In the genomic region with DNA sequence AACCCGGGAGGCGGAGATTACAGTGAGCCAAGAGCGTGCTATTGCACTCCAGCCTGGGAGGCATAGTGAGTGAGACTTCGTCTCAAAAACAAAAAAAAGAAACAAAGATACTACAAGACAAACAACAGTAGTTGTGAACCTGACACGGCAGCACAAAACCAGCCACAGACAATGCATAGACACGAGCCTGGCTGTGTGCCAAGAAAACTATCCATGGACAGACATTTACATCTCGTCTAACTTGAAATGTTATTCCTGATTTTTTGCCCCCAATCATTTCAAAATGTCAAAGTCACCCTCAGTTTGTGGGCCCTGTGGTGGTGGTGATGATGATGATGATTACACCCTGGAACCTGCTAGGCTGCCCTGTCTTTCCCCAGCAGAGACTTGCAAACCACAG, we compare ENCODE assay signal across 17 cellular contexts. TPM values are rescaled to one million over a fixed set of nuclear protein-coding genes. Genes with fewer than 3 reads are reported as not detected.
DNase-seq lines count a peak whose midpoint lies in the region; ATAC-seq, FAIRE-seq and TF ChIP-seq lines count a peak whose summit lies in the region.
"Had no signal": no experiment of that assay in that cellular context is flagged by ENCODE, and none has a peak within 500 bp of the region (broad histone marks: within the 10 kb centered on the region; RNA-seq: fewer than 3 reads in every experiment).

No MANE protein-coding gene starts in this region.

- BruUV-seq in K562 (replicated peaks; lab: Mats Ljungman, UMichigan), result no TSS peak

- H3K27me3 Mint-ChIP-seq in stimulated activated naive CD8-positive, alpha-beta T cell treated with anti-CD3 and anti-CD28 coated beads, Interleukin-15, Interleukin-2, amounts not matched to agents 100 ng/mL and 50 ng/mL, for 24 hours, result no peaks in the 10 kb centered on the region
- no peaks in the 10 kb centered on the region for H3K27me3 Mint-ChIP-seq in CD14-positive monocyte (ENCODE audit: low read depth in 3 of 3)
- H3K27me3 Mint-ChIP-seq: progenitor cell of endocrine pancreas; stimulated activated naive CD8-positive, alpha-beta T cell treated with anti-CD3 and anti-CD28 coated beads, Interleukin-15, amount 100 ng/mL, for 72 hours had no signal

- H3K27ac ChIP-seq in K562 (ENCODE audit: extremely low read depth, low read depth, low read length), result no peak overlapping the region
- peak overlapping the region; percentile 94 for H3K27ac ChIP-seq in neutrophil
- H3K27ac ChIP-seq in pancreas, result no peak overlapping the region
- H3K27ac ChIP-seq: VCaP had no signal

- no peak for TF ChIP-seq RAD21 in K562 (CRISPR knock-in tag; conservative IDR thresholded peaks at IDR 0.05 in 1 of 2, IDR thresholded peaks at IDR 0.05 in 1 of 2)

- H3K27me3 ChIP-seq in K562 (ENCODE audit: control insufficient read depth in 2 of 2, insufficient read depth in 2 of 2, low read length in 2 of 2), result no peaks in the 10 kb centered on the region
- no peaks in the 10 kb centered on the region for H3K27me3 ChIP-seq in neutrophil
- no peaks in the 10 kb centered on the region for H3K27me3 ChIP-seq in pancreas

- H3K9me3 ChIP-seq in K562 (replicated peaks; ENCODE audit: control insufficient read depth, insufficient read depth, low read depth, low read length) (no peaks in the 10 kb centered on the region), neutrophil (no peaks in the 10 kb centered on the region), pancreas (no peaks in the 10 kb centered on the region)

- POLR2A ChIA-PET in K562 (lab: Yijun Ruan, JAX), result interaction anchor here (0.6 to 10.7 kb wide), 2 partner anchors 12 to 24 kb away, joined by 5 to 221 read pairs; partner anchors contain the start of gene ZBTB48

- H3K9me1 ChIP-seq in K562 (ENCODE audit: control insufficient read depth, insufficient read depth, low read length), result peaks cover 26% of the 10 kb centered on the region

- intact Hi-C loops in K562 (cut with micrococcal nuclease) (no loop called here), CD14-positive monocyte (cut with micrococcal nuclease) (no loop called here), pancreas (cut with DNase I) (loop anchor here in 1 of 3 donors (10.0 kb wide), 1 partner anchor 62 kb away; no protein-coding TSS in a partner anchor)

- ATAC-seq in stimulated activated naive CD8-positive, alpha-beta T cell treated with anti-CD3 and anti-CD28 coated beads, Interleukin-15, Interleukin-2, amounts not matched to agents 100 U/mL and 50 U/mL, for 24 hours, result no peak
- ATAC-seq in K562, result no peak
- no peak for ATAC-seq in pancreas
- ATAC-seq: stimulated activated naive CD8-positive, alpha-beta T cell treated with anti-CD3 and anti-CD28 coated beads, Interleukin-15, amount 100 ng/mL, for 72 hours had no signal

- no peak for TF ChIP-seq EP300 in K562 (IDR thresholded peaks at IDR 0.05; ENCODE audit: low read length)

- H2AFZ ChIP-seq in K562 (ENCODE audit: low read depth, low read length), result no peak overlapping the region

- H3K4me1 Mint-ChIP-seq in stimulated activated naive CD8-positive, alpha-beta T cell treated with anti-CD3 and anti-CD28 coated beads, Interleukin-15, Interleukin-2, amounts not matched to agents 100 ng/mL and 50 ng/mL, for 24 hours (ENCODE audit: low read depth), result peaks cover 53% of the 10 kb centered on the region
- peaks cover 44% of the 10 kb centered on the region for H3K4me1 Mint-ChIP-seq in CD14-positive monocyte

- peak overlapping the region; percentile 36 for H3K27ac Mint-ChIP-seq in stimulated activated naive CD8-positive, alpha-beta T cell treated with anti-CD3 and anti-CD28 coated beads, Interleukin-15, Interleukin-2, amounts not matched to agents 100 ng/mL and 50 ng/mL, for 24 hours
- no peak overlapping the region for H3K27ac Mint-ChIP-seq in CD14-positive monocyte
- H3K27ac Mint-ChIP-seq: progenitor cell of endocrine pancreas had no signal

- no peaks in the 10 kb centered on the region for H3K9me3 Mint-ChIP-seq in stimulated activated naive CD8-positive, alpha-beta T cell treated with anti-CD3 and anti-CD28 coated beads, Interleukin-15, Interleukin-2, amounts not matched to agents 100 ng/mL and 50 ng/mL, for 24 hours
- H3K9me3 Mint-ChIP-seq in CD14-positive monocyte, result peaks cover 0 to 2% (median 0%) of the 10 kb centered on the region in 7 donors
- H3K9me3 Mint-ChIP-seq: stimulated activated naive CD8-positive, alpha-beta T cell treated with anti-CD3 and anti-CD28 coated beads, Interleukin-15, amount 100 ng/mL, for 72 hours had no signal

- H3K4me3 ChIP-seq in K562, result no peak overlapping the region
- H3K4me3 ChIP-seq in neutrophil (ENCODE audit: low read depth in 1 of 2, low read length in 1 of 2), result peak overlapping the region in 1 of 2 experiments; percentile 98
- H3K4me3 ChIP-seq in pancreas, result no peak overlapping the region

- TF ChIP-seq POLR2A in K562 (conservative IDR thresholded peaks at IDR 0.05), result no peak

- in situ Hi-C loops in K562 (cut with MboI), result no loop called here

- peaks cover 93% of the 10 kb centered on the region for H3K36me3 ChIP-seq in K562 (ENCODE audit: control insufficient read depth, insufficient read depth, low read length)
- peaks cover 79% of the 10 kb centered on the region for H3K36me3 ChIP-seq in neutrophil
- peaks cover 6 to 68% (median 48%) of the 10 kb centered on the region in 3 donors for H3K36me3 ChIP-seq in pancreas

- H3K4me1 ChIP-seq in K562 (replicated peaks in 1 of 2; ENCODE audit: control insufficient read depth in 2 of 2, insufficient read depth in 2 of 2, low read length in 2 of 2) (peaks cover 23 to 48% of the 10 kb centered on the region in 2 experiments), neutrophil (ENCODE audit: control insufficient read depth in 1 of 2, insufficient read depth in 1 of 2, low read depth in 1 of 2, low read length in 1 of 2) (peaks cover 61 to 75% of the 10 kb centered on the region in 2 experiments), pancreas (peaks cover 0 to 33% (median 8%) of the 10 kb centered on the region in 3 donors)

- H3K4me3 Mint-ChIP-seq in stimulated activated naive CD8-positive, alpha-beta T cell treated with anti-CD3 and anti-CD28 coated beads, Interleukin-15, Interleukin-2, amounts not matched to agents 100 ng/mL and 50 ng/mL, for 24 hours, result no peak overlapping the region
- H3K4me3 Mint-ChIP-seq in CD14-positive monocyte, result no peak overlapping the region
- H3K4me3 Mint-ChIP-seq: stimulated activated naive CD8-positive, alpha-beta T cell treated with anti-CD3 and anti-CD28 coated beads, Interleukin-15, amount 100 ng/mL, for 72 hours had no signal

- no peak overlapping the region for H3K4me2 ChIP-seq in K562 (ENCODE audit: insufficient read depth, low read length)

- no peak for TF ChIP-seq CTCF in K562 (IDR thresholded peaks at IDR 0.05 in 2 of 3, conservative IDR thresholded peaks at IDR 0.05 in 1 of 3; ENCODE audit: insufficient read depth in 2 of 3, low read depth in 1 of 3, low read length in 3 of 3)
- TF ChIP-seq CTCF in neutrophil (IDR thresholded peaks at IDR 0.05), result no peak
- TF ChIP-seq CTCF in CD14-positive monocyte (IDR thresholded peaks at IDR 0.05), result no peak
- TF ChIP-seq CTCF in pancreas (IDR thresholded peaks at IDR 0.05), result no peak

- CTCF ChIA-PET in K562 (lab: Yijun Ruan, JAX; ENCODE audit: low intra/inter-chr PET ratio), result no interaction called here

- FAIRE-seq in K562 (lab: Jason Lieb, UNC), result peak; percentile 52
- FAIRE-seq in pancreas (lab: Jason Lieb, UNC), result no peak
- FAIRE-seq in HTR-8/SVneo (lab: Jason Lieb, UNC), result no peak
- FAIRE-seq: D721Med had no signal

- WGBS in K562 (ENCODE audit: insufficient coverage, low coverage, missing lambda C conversion rate), result 77% methylated on average over 7 of the region's 7 CpGs
- 51 to 55% methylated on average over 7 of the region's 7 CpGs for WGBS in pancreas, 2 donors

- H3K9ac ChIP-seq in K562 (ENCODE audit: insufficient read depth in 1 of 2, low read depth in 2 of 2, low read length in 2 of 2), result no peak overlapping the region; a peak in 1 of 4 replicates

- H4K20me1 ChIP-seq in K562 (replicated peaks; ENCODE audit: control insufficient read depth, insufficient read depth, low read length), result peaks cover 63% of the 10 kb centered on the region

- DNase-seq in stimulated activated naive CD8-positive, alpha-beta T cell treated with anti-CD3 and anti-CD28 coated beads, Interleukin-15, Interleukin-2, amounts not matched to agents 100 U/mL and 50 U/mL, for 24 hours, result no peak
- DNase-seq in K562 (ENCODE audit: extremely low read depth in 1 of 4, low spot score in 3 of 4) (no peak), CD14-positive monocyte (ENCODE audit: low spot score) (no peak), pancreas (no peak), HTR-8/SVneo (ENCODE audit: insufficient read length, low spot score) (no peak)
- DNase-seq: activated effector memory CD4-positive, alpha-beta T cell treated with anti-CD3 and anti-CD28 coated beads, Interleukin-2, amount 50 U/mL, for 16 hours; cortex of kidney; erythroblast; NCI-H446; SHP77; stimulated activated naive CD8-positive, alpha-beta T cell treated with anti-CD3 and anti-CD28 coated beads, Interleukin-15, amount 100 ng/mL, for 72 hours had no signal

- peaks cover 65% of the 10 kb centered on the region for H3K79me2 ChIP-seq in K562 (ENCODE audit: control insufficient read depth, insufficient read depth, low read length)

- peaks cover 58% of the 10 kb centered on the region for H3K36me3 Mint-ChIP-seq in stimulated activated naive CD8-positive, alpha-beta T cell treated with anti-CD3 and anti-CD28 coated beads, Interleukin-15, Interleukin-2, amounts not matched to agents 100 ng/mL and 50 ng/mL, for 24 hours (ENCODE audit: low read depth)
- peaks cover 52 to 75% of the 10 kb centered on the region in 2 donors for H3K36me3 Mint-ChIP-seq in CD14-positive monocyte

RNA-seq across cellular contexts. Expression of gene KLHL21, which starts 6.3 kb away (rescaled TPM):
- total RNA-seq in K562 (2011; cell fraction: chromatin; rRNA removed; ENCODE audit: low replicate concordance), result 34.6 and 104 TPM in 2 replicates
- total RNA-seq in K562 (2011; cell fraction: nucleolus; rRNA removed), result 89.4 and 101 TPM in 2 replicates
- 53.5 and 55.7 TPM in 2 replicates for total RNA-seq in K562 (2011; cell fraction: nucleoplasm; rRNA removed)
- total RNA-seq in K562 (2014; rRNA removed), result 26.4 and 32.3 TPM in 2 replicates
- 10.0 and 12.6 TPM in 2 replicates for total RNA-seq in K562 (2014; rRNA removed; fragmentation: Illumina TruSeq; extraction: Trizol)
- 22.4 and 23.6 TPM in 2 replicates for total RNA-seq in K562 (2015; rRNA removed; fragmentation: Illumina TruSeq; extraction: Trizol)
- total RNA-seq in K562 (2021), result 39.6 and 42.1 TPM in 2 replicates
- polyA plus RNA-seq in K562 (2011; rRNA removed), result 11.0 and 14.9 TPM in 2 replicates
- polyA plus RNA-seq in K562 (2011; cell fraction: cytosol; rRNA removed), result 17.3 and 24.4 TPM in 2 replicates
- 28.7 and 48.0 TPM in 2 replicates for polyA plus RNA-seq in K562 (2011; cell fraction: nucleus; rRNA removed)
- 37.5 and 39.1 TPM in 2 replicates for polyA plus RNA-seq in K562 (2012)
- polyA plus RNA-seq in K562 (2014; fragmentation: Illumina TruSeq; extraction: Trizol), result 17.5 and 24.2 TPM in 2 replicates
- 1 to 10 TPM; 2.1 to 2.2 TPM for polyA plus RNA-seq in K562 (2014; fragmentation: Nextera tagmentation; extraction: Ambion mirVana)
- 21.0 and 22.2 TPM in 2 replicates for polyA plus RNA-seq in K562 (2014; rRNA removed)
- polyA minus RNA-seq in K562 (2011; rRNA and poly(A)+ RNA removed), result 14.0 and 18.0 TPM in 2 replicates
- 21.5 and 32.0 TPM in 2 replicates for polyA minus RNA-seq in K562 (2011; cell fraction: cytosol; rRNA and poly(A)+ RNA removed)
- 22.6 and 27.8 TPM in 2 replicates for polyA minus RNA-seq in K562 (2011; cell fraction: nucleus; rRNA and poly(A)+ RNA removed)
- polyA plus RNA-seq in CD14-positive monocyte, result 1 to 10 TPM; 5.9 to 7.3 TPM
- 10 to 100 TPM; 10.8 to 31.3 (median 18.4) TPM for total RNA-seq in pancreas
- 10 to 100 TPM; 11.3 to 13.7 TPM for polyA plus RNA-seq in pancreas

RNA-seq across cellular contexts. Expression of gene ZBTB48, which starts 16.6 kb away (rescaled TPM):
- total RNA-seq in K562 (2011; cell fraction: chromatin; rRNA removed; ENCODE audit: low replicate concordance), result 73.9 and 235 TPM in 2 replicates
- 195 and 197 TPM in 2 replicates for total RNA-seq in K562 (2011; cell fraction: nucleolus; rRNA removed)
- 94.0 and 120 TPM in 2 replicates for total RNA-seq in K562 (2011; cell fraction: nucleoplasm; rRNA removed)
- 42.4 and 52.4 TPM in 2 replicates for total RNA-seq in K562 (2014; rRNA removed)
- total RNA-seq in K562 (2014; rRNA removed; fragmentation: Illumina TruSeq; extraction: Trizol), result 17.2 and 19.8 TPM in 2 replicates
- 44.5 and 55.4 TPM in 2 replicates for total RNA-seq in K562 (2015; rRNA removed; fragmentation: Illumina TruSeq; extraction: Trizol)
- total RNA-seq in K562 (2021), result 52.9 and 55.3 TPM in 2 replicates
- polyA plus RNA-seq in K562 (2011; rRNA removed), result 29.5 and 57.2 TPM in 2 replicates
- polyA plus RNA-seq in K562 (2011; cell fraction: cytosol; rRNA removed), result 50.1 and 59.3 TPM in 2 replicates
- 124 and 137 TPM in 2 replicates for polyA plus RNA-seq in K562 (2011; cell fraction: nucleus; rRNA removed)
- polyA plus RNA-seq in K562 (2012), result 45.7 and 62.8 TPM in 2 replicates
- polyA plus RNA-seq in K562 (2014; fragmentation: Illumina TruSeq; extraction: Trizol), result 24.9 and 40.6 TPM in 2 replicates
- polyA plus RNA-seq in K562 (2014; fragmentation: Nextera tagmentation; extraction: Ambion mirVana), result 1 to 10 TPM; 1.9 to 7.4 TPM
- polyA plus RNA-seq in K562 (2014; rRNA removed), result 50.9 and 66.9 TPM in 2 replicates
- polyA minus RNA-seq in K562 (2011; rRNA and poly(A)+ RNA removed), result 28.0 and 28.3 TPM in 2 replicates
- 31.8 and 39.4 TPM in 2 replicates for polyA minus RNA-seq in K562 (2011; cell fraction: cytosol; rRNA and poly(A)+ RNA removed)
- 52.8 and 74.0 TPM in 2 replicates for polyA minus RNA-seq in K562 (2011; cell fraction: nucleus; rRNA and poly(A)+ RNA removed)
- 10 to 100 TPM; 13.2 to 23.0 TPM for polyA plus RNA-seq in CD14-positive monocyte
- 10 to 100 TPM; 15.2 to 25.1 (median 16.9) TPM for total RNA-seq in pancreas
- polyA plus RNA-seq in pancreas, result 100 to 1,000 TPM; 118 to 143 TPM

RNA-seq across cellular contexts. Expression of gene PHF13, which starts 17.2 kb away (rescaled TPM):
- total RNA-seq in K562 (2011; cell fraction: chromatin; rRNA removed; ENCODE audit: low replicate concordance), result 29.6 and 40.5 TPM in 2 replicates
- 22.5 and 27.3 TPM in 2 replicates for total RNA-seq in K562 (2011; cell fraction: nucleolus; rRNA removed)
- total RNA-seq in K562 (2011; cell fraction: nucleoplasm; rRNA removed), result 22.7 and 26.4 TPM in 2 replicates
- 12.6 and 13.8 TPM in 2 replicates for total RNA-seq in K562 (2014; rRNA removed)
- total RNA-seq in K562 (2014; rRNA removed; fragmentation: Illumina TruSeq; extraction: Trizol), result 11.7 and 12.6 TPM in 2 replicates
- total RNA-seq in K562 (2015; rRNA removed; fragmentation: Illumina TruSeq; extraction: Trizol), result 9.8 and 10.3 TPM in 2 replicates
- total RNA-seq in K562 (2021), result 30.2 and 36.1 TPM in 2 replicates
- polyA plus RNA-seq in K562 (2011; rRNA removed), result 8.8 and 9.6 TPM in 2 replicates
- polyA plus RNA-seq in K562 (2011; cell fraction: cytosol; rRNA removed), result 6.1 and 6.2 TPM in 2 replicates
- 20.7 and 23.9 TPM in 2 replicates for polyA plus RNA-seq in K562 (2011; cell fraction: nucleus; rRNA removed)
- polyA plus RNA-seq in K562 (2012), result 15.6 and 27.8 TPM in 2 replicates
- 17.9 and 21.5 TPM in 2 replicates for polyA plus RNA-seq in K562 (2014; fragmentation: Illumina TruSeq; extraction: Trizol)
- 1 to 10 TPM; 1.8 TPM for polyA plus RNA-seq in K562 (2014; fragmentation: Nextera tagmentation; extraction: Ambion mirVana)
- polyA plus RNA-seq in K562 (2014; rRNA removed), result 13.2 and 13.3 TPM in 2 replicates
- 7.5 and 7.7 TPM in 2 replicates for polyA minus RNA-seq in K562 (2011; rRNA and poly(A)+ RNA removed)
- 7.8 and 9.4 TPM in 2 replicates for polyA minus RNA-seq in K562 (2011; cell fraction: cytosol; rRNA and poly(A)+ RNA removed)
- 4.3 and 6.3 TPM in 2 replicates for polyA minus RNA-seq in K562 (2011; cell fraction: nucleus; rRNA and poly(A)+ RNA removed)
- polyA plus RNA-seq in CD14-positive monocyte, result 1 to 10 TPM; 1.0 to 1.7 TPM
- total RNA-seq in pancreas, result 1 to 10 TPM; 4.0 to 8.3 (median 4.7) TPM
- polyA plus RNA-seq in pancreas, result 1 to 10 TPM; 4.5 to 8.0 TPM

RNA-seq across cellular contexts. Expression of gene THAP3, which starts 28.3 kb away (rescaled TPM):
- total RNA-seq in K562 (2011; cell fraction: chromatin; rRNA removed; ENCODE audit: low replicate concordance), result 24.8 and 79.9 TPM in 2 replicates
- 69.4 and 79.1 TPM in 2 replicates for total RNA-seq in K562 (2011; cell fraction: nucleolus; rRNA removed)
- total RNA-seq in K562 (2011; cell fraction: nucleoplasm; rRNA removed), result 43.9 and 44.6 TPM in 2 replicates
- total RNA-seq in K562 (2014; rRNA removed) (31.2 and 37.6 TPM in 2 replicates), K562 (2014; rRNA removed; fragmentation: Illumina TruSeq; extraction: Trizol) (7.4 and 9.5 TPM in 2 replicates), K562 (2015; rRNA removed; fragmentation: Illumina TruSeq; extraction: Trizol) (23.3 and 24.4 TPM in 2 replicates), K562 (2021) (18.2 and 22.1 TPM in 2 replicates), pancreas (10 to 100 TPM in 1 of 6 donors, 1 to 10 TPM in 5; 6.9 to 11.6 (median 8.9) TPM)
- polyA plus RNA-seq in K562 (2011; rRNA removed) (12.7 and 18.9 TPM in 2 replicates), K562 (2014; fragmentation: Illumina TruSeq; extraction: Trizol) (20.0 and 23.0 TPM in 2 replicates), K562 (2014; fragmentation: Nextera tagmentation; extraction: Ambion mirVana) (1 to 10 TPM; 1.9 to 7.0 TPM), K562 (2014; rRNA removed) (28.1 and 29.3 TPM in 2 replicates), CD14-positive monocyte (10 to 100 TPM; 10.3 to 12.8 TPM), pancreas (10 to 100 TPM; 21.9 to 28.0 TPM)
- polyA plus RNA-seq in K562 (2011; cell fraction: cytosol; rRNA removed), result 16.2 and 22.5 TPM in 2 replicates
- polyA plus RNA-seq in K562 (2011; cell fraction: nucleus; rRNA removed), result 26.7 and 33.4 TPM in 2 replicates
- polyA plus RNA-seq in K562 (2012), result 15.1 and 24.7 TPM in 2 replicates
- polyA minus RNA-seq in K562 (2011; rRNA and poly(A)+ RNA removed), result 9.4 and 10.5 TPM in 2 replicates
- polyA minus RNA-seq in K562 (2011; cell fraction: cytosol; rRNA and poly(A)+ RNA removed), result 8.3 and 12.0 TPM in 2 replicates
- 15.3 and 21.4 TPM in 2 replicates for polyA minus RNA-seq in K562 (2011; cell fraction: nucleus; rRNA and poly(A)+ RNA removed)

RNA-seq across cellular contexts. Expression of gene TAS1R1, which starts 41.2 kb away (rescaled TPM):
- 0.28 and 0.44 TPM in 2 replicates for total RNA-seq in K562 (2011; cell fraction: chromatin; rRNA removed; ENCODE audit: low replicate concordance)
- total RNA-seq in K562 (2011; cell fraction: nucleolus; rRNA removed), result 0.39 TPM in 1 of 2 replicates, not detected in the other
- 0.15 TPM in 1 of 2 replicates, not detected in the other for total RNA-seq in K562 (2011; cell fraction: nucleoplasm; rRNA removed)
- total RNA-seq in K562 (2014; rRNA removed) (not detected in 2 replicates), K562 (2014; rRNA removed; fragmentation: Illumina TruSeq; extraction: Trizol) (not detected in 2 replicates), K562 (2015; rRNA removed; fragmentation: Illumina TruSeq; extraction: Trizol) (not detected in 2 replicates), K562 (2021) (not detected in 2 replicates), pancreas (not detected)
- polyA plus RNA-seq in K562 (2011; rRNA removed) (0.04 and 0.06 TPM in 2 replicates), K562 (2014; fragmentation: Illumina TruSeq; extraction: Trizol) (not detected in 2 replicates), K562 (2014; fragmentation: Nextera tagmentation; extraction: Ambion mirVana) (not detected), K562 (2014; rRNA removed) (not detected in 2 replicates), CD14-positive monocyte (not detected), pancreas (not detected)
- polyA plus RNA-seq in K562 (2011; cell fraction: cytosol; rRNA removed), result 0.01 and 0.04 TPM in 2 replicates
- 0.06 TPM in 1 of 2 replicates, not detected in the other for polyA plus RNA-seq in K562 (2011; cell fraction: nucleus; rRNA removed)
- polyA plus RNA-seq in K562 (2012), result 0.07 and 0.12 TPM in 2 replicates
- polyA minus RNA-seq in K562 (2011; rRNA and poly(A)+ RNA removed), result 0.11 TPM in 1 of 2 replicates, not detected in the other
- polyA minus RNA-seq in K562 (2011; cell fraction: cytosol; rRNA and poly(A)+ RNA removed), result not detected in 2 replicates
- polyA minus RNA-seq in K562 (2011; cell fraction: nucleus; rRNA and poly(A)+ RNA removed), result not detected in 2 replicates
- total RNA-seq: progenitor cell of endocrine pancreas; T-helper 1 cell treated with Interleukin-12 subunit alpha and Interleukin-12 subunit beta and Interleukin-4 antibody, amounts not matched to agents 30 ng/mL and 1 ng/mL, for 36 hours had no signal
